In the genomic region with DNA sequence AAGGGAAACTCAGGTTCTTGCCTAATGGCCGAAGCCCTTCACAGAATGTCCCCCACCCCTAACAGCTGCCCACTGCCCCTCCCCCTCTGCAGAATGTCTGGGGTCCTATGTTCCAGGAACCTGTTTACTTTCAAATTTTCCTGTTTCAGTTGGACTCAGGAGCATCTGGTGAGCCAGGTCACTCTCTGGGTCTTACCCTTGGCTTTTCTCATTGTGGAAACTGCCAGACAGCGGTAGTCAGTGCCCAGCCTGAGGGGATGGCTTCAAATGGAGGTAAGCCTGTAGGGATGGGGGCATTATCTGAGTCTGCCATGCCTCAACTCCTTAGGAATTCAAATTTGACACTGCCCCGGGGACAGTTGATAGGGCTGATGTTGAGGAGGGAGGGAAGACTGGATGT, we compare ENCODE assay signal across 5 cellular contexts. TPM values are rescaled to one million over a fixed set of nuclear protein-coding genes. Genes with fewer than 3 reads are reported as not detected.
A peak's percentile ranks its signal among the peaks of the same experiment; 100 is the strongest.
DNase-seq lines count a peak whose midpoint lies in the region.
"Not testable (repeated sequence)": the region's sequence is repeated elsewhere in the genome, so short reads cannot be mapped to it uniquely, and the experiment has no call there.
"Had no signal": no experiment of that assay in that cellular context is flagged by ENCODE, and none has a peak within 500 bp of the region (broad histone marks: within the 10 kb centered on the region; RNA-seq: fewer than 3 reads in every experiment).

No MANE protein-coding gene starts in this region.

- H3K23ac ChIP-seq in mesendoderm (ENCODE audit: low read length); trophoblast cell (ENCODE audit: low read length): not testable (repeated sequence)

- H4K5ac ChIP-seq in mesendoderm (ENCODE audit: low read length): not testable (repeated sequence)

- not testable (repeated sequence) for H3K36me3 ChIP-seq in mesendoderm (ENCODE audit: control insufficient read depth, insufficient read depth, low read length); trophoblast cell (ENCODE audit: control insufficient read depth in 1 of 2, insufficient read depth in 2 of 2, low read length in 2 of 2)

- not testable (repeated sequence) for H2BK120ac ChIP-seq in mesendoderm (ENCODE audit: low read depth, low read length); trophoblast cell (ENCODE audit: insufficient read depth, low read length, poor library complexity)

- H3K14ac ChIP-seq in trophoblast cell (ENCODE audit: low read length): not testable (repeated sequence)

- not testable (repeated sequence) for H2BK12ac ChIP-seq in trophoblast cell (ENCODE audit: low read length)

- not testable (repeated sequence) for H2AFZ ChIP-seq in trophoblast cell (ENCODE audit: insufficient read depth, low read length, poor library complexity)

- H3K56ac ChIP-seq in mesendoderm (ENCODE audit: low read length): not testable (repeated sequence)

- not testable (repeated sequence) for H3K9ac ChIP-seq in mesendoderm (ENCODE audit: low read length); trophoblast cell (ENCODE audit: low read length)

- not testable (repeated sequence) for H4K8ac ChIP-seq in mesendoderm (ENCODE audit: low read depth, low read length); trophoblast cell (ENCODE audit: low read depth, low read length)

- not testable (repeated sequence) for H3K4ac ChIP-seq in mesendoderm (ENCODE audit: low read depth, low read length); trophoblast cell (ENCODE audit: low read depth, low read length)

- H3K27me3 ChIP-seq in mesendoderm (ENCODE audit: insufficient read depth, low read length, poor library complexity); trophoblast cell (ENCODE audit: insufficient read depth, low read length): not testable (repeated sequence)

- not testable (repeated sequence) for H3K79me2 ChIP-seq in mesendoderm (ENCODE audit: control insufficient read depth, insufficient read depth, low read length); trophoblast cell (ENCODE audit: control insufficient read depth, insufficient read depth, low read length, poor library complexity)

- H3K18ac ChIP-seq in mesendoderm (ENCODE audit: low read length); trophoblast cell (ENCODE audit: low read length): not testable (repeated sequence)

- H4K91ac ChIP-seq in trophoblast cell (ENCODE audit: low read depth, low read length): not testable (repeated sequence)

- H2BK15ac ChIP-seq in mesendoderm (replicated peaks; ENCODE audit: low read depth): not testable (repeated sequence)

- DNase-seq in ELF-1 (ENCODE audit: low read depth, low spot score) (peak; percentile 63), islet precursor cell (peak; percentile 62), mesendoderm (peak; percentile 1), trophoblast cell (peak; percentile 35 to 53)

- not testable (repeated sequence) for H3K4me2 ChIP-seq in mesendoderm (ENCODE audit: low read length); trophoblast cell (ENCODE audit: low read length)

- not testable (repeated sequence) for H3K27ac ChIP-seq in mesendoderm (ENCODE audit: low read depth, low read length); trophoblast cell (ENCODE audit: low read depth, low read length)

- WGBS in mesendoderm (ENCODE audit: extremely low coverage, insufficient coverage, low lambda C conversion rate): no CpG with 5 or more reads among the region's 3 CpGs
- WGBS in trophoblast cell (ENCODE audit: extremely low coverage, insufficient coverage, insufficient read length): no CpG with 5 or more reads among the region's 3 CpGs

- H2BK5ac ChIP-seq in mesendoderm (ENCODE audit: low read length); trophoblast cell (ENCODE audit: low read depth, low read length, poor library complexity): not testable (repeated sequence)

- H3K79me1 ChIP-seq in mesendoderm (ENCODE audit: low read length); trophoblast cell (ENCODE audit: low read length): not testable (repeated sequence)

- not testable (repeated sequence) for H2AK5ac ChIP-seq in mesendoderm (ENCODE audit: low read length); trophoblast cell (ENCODE audit: low read length)

- not testable (repeated sequence) for H3K4me3 ChIP-seq in mesendoderm (ENCODE audit: low read length); trophoblast cell (ENCODE audit: low read depth, low read length)

- H3K4me1 ChIP-seq in mesendoderm (ENCODE audit: control insufficient read depth, low read depth, low read length); trophoblast cell (ENCODE audit: control insufficient read depth in 1 of 2, insufficient read depth in 2 of 2, low read length in 2 of 2): not testable (repeated sequence)

- H3K9me3 ChIP-seq in trophoblast cell (ENCODE audit: insufficient read depth, low read depth, low read length): not testable (repeated sequence)

- H4K12ac ChIP-seq in trophoblast cell (ENCODE audit: low read depth, low read length): not testable (repeated sequence)

RNA-seq across cellular contexts. Expression of gene NUTM2D, which starts 0.6 kb away (rescaled TPM):
- 1.1 TPM for polyA plus RNA-seq in mesendoderm (2013, experiment 1 of 2)
- polyA plus RNA-seq in mesendoderm (2013, experiment 2 of 2): 1.1 TPM
- polyA plus RNA-seq in trophoblast cell (2013): 2.3 and 3.0 TPM in 2 replicates
- polyA plus RNA-seq: CD8-positive, alpha-beta memory T cell had no signal

Comparison
In these comparisons a context has a peak if more than half of its experiments do, and no peak if none do; other contexts are left out.
1. DNase-seq: peak in every context shown above with its lines; median percentile 63 in ELF-1; 62 in islet precursor cell; 44 in trophoblast cell; 1 in mesendoderm.